ENCODE assay signal across 24 cellular contexts in the genomic region with DNA sequence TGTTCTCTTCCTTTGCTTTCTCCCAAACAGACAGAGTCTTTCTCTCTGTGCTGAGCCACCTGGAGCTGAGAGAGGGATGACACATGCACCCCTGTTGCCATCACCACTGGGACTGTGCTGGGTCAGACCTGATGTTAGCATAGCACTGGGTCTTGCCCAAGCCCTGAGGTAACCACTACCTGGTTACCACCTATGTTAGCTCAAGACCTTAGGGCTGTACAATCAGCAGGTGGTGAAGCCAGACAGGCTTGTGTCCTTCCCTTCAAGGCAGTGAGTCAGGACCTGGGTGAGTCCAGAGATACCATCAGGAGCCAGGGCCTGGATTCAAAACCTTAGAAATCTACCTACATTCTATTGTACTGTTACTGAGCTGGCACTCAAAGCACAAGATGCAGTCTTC. TPM values are rescaled to one million over a fixed set of nuclear protein-coding genes. Genes with fewer than 3 reads are reported as not detected.
"Had no signal": no experiment of that assay in that cellular context is flagged by ENCODE, and none has a peak within 500 bp of the region (broad histone marks: within the 10 kb centered on the region; RNA-seq: fewer than 3 reads in every experiment).

No MANE protein-coding gene starts in this region.

- H3K4me1 ChIP-seq: SJCRH30 had no signal

- H3K4me3 ChIP-seq: SJCRH30 had no signal

- FAIRE-seq: HepG2 had no signal

- H3K27ac ChIP-seq: RWPE1, SJCRH30 had no signal

- H3K36me3 ChIP-seq: SJCRH30 had no signal

- ATAC-seq: HepG2, Panc1, Right ventricle myocardium inferior, SK-N-SH treated with all-trans-retinoic acid at 6 μM for 48 hours had no signal

- H3K27me3 ChIP-seq: SJCRH30 had no signal

- H3K9me3 ChIP-seq: SJCRH30 had no signal

- DNase-seq: IMR-90, Karpas-422, KG1, MM.1S, NCI-H1092 treated with DMSO at 0.1 percent for 48 hours, NCI-H1436, NCI-H187, NCI-H2029, NCI-H2081 treated with DMSO at 0.1 percent for 48 hours, NCI-H2171, NCI-H226, NCI-H446, NCI-H510A, NCI-H524 treated with DMSO at 0.1 percent for 48 hours, NCI-H69, NCI-H774, SHP77 treated with DMSO at 0.1 percent for 48 hours, SJCRH30 had no signal

RNA-seq across cellular contexts. Expression of a gene that starts 32.1 kb away (rescaled TPM):
- total RNA-seq: HT-29 had no signal
